In genomic region chr2:164495491-164496223, GRCh38 we compare ENCODE assay signal across 8 cellular contexts.
DNase-seq lines count a peak whose midpoint lies in the region; ATAC-seq and TF ChIP-seq lines count a peak whose summit lies in the region.

No MANE protein-coding gene starts in this region.

- H3K27ac ChIP-seq in ascending aorta = no peak overlapping the region

- intact Hi-C loops in ascending aorta (cut with DNase I) = no loop called here

- DNase-seq in ACHN (peak; percentile 80), HS-5 (ENCODE audit: low read depth) (peak; percentile 33), ascending aorta (ENCODE audit: low spot score in 2 of 2) (no peak), kidney epithelial cell (ENCODE audit: low read depth) (peak; percentile 7), activated gamma-delta T cell (lab: John Stamatoyannopoulos, UW) (no peak), T-helper 9 cell (no peak)
- no peak for DNase-seq in activated naive CD4-positive, alpha-beta T cell (lab: John Stamatoyannopoulos, UW)

- ATAC-seq in HG03378 (IDR thresholded peaks at IDR 0.05; ENCODE audit: unreplicated experiment) = no peak

- H3K4me1 ChIP-seq in ascending aorta = no peaks in the 10 kb centered on the region

- H3K27me3 ChIP-seq in ascending aorta = no peaks in the 10 kb centered on the region
- no peaks in the 10 kb centered on the region for H3K27me3 ChIP-seq in kidney epithelial cell (ENCODE audit: control insufficient read depth, insufficient read depth, low read length)

- H3K36me3 ChIP-seq in ascending aorta = no peaks in the 10 kb centered on the region
- H3K36me3 ChIP-seq in kidney epithelial cell (ENCODE audit: control insufficient read depth, insufficient read depth, low read length) = no peaks in the 10 kb centered on the region

- in situ Hi-C loops in ACHN (cut with HindIII; ENCODE audit: low pct_ligation_motif_present, low pct_unique_long_range_greater_than_20kb, low sequenced_read_pairs) = loop anchor here (25.0 kb wide), 1 partner anchor 1308 kb away; no protein-coding TSS in a partner anchor

- TF ChIP-seq CTCF in ascending aorta (IDR thresholded peaks at IDR 0.05) (peak in 2 of 3 experiments; percentile 15 to 18), kidney epithelial cell (IDR thresholded peaks at IDR 0.05; ENCODE audit: insufficient read depth, low read length, poor library complexity, severe bottlenecking) (peak; percentile 64)

- no peak overlapping the region for H3K4me3 ChIP-seq in ascending aorta
- H3K4me3 ChIP-seq in kidney epithelial cell (ENCODE audit: low read depth, low read length) = no peak overlapping the region

- H3K9me3 ChIP-seq in ascending aorta = no peaks in the 10 kb centered on the region

Comparison
In these comparisons a context has a peak if more than half of its experiments do, and no peak if none do; other contexts are left out.
1. DNase-seq: peak in ACHN (single experiment), HS-5 (single experiment) and kidney epithelial cell (single experiment); none in ascending aorta (0 of 2), activated gamma-delta T cell (single experiment), T-helper 9 cell (single experiment) and activated naive CD4-positive, alpha-beta T cell (0 of 4).